In genomic region chr12:88578821-88579518, GRCh38 we compare ENCODE assay signal across 8 cellular contexts. TPM values are rescaled to one million over a fixed set of nuclear protein-coding genes. Genes with fewer than 3 reads are reported as not detected.
DNase-seq lines count a peak whose midpoint lies in the region; ATAC-seq and TF ChIP-seq lines count a peak whose summit lies in the region.

No MANE protein-coding gene starts in this region.

- H3K4me3 Mint-ChIP-seq in activated T-cell treated with anti-CD3 and anti-CD28 coated beads, Interleukin-2, amount 50 U/mL, for 24 hours: no peak overlapping the region

- H3K27ac Mint-ChIP-seq in activated T-cell treated with anti-CD3 and anti-CD28 coated beads, Interleukin-2, amount 50 U/mL, for 24 hours: no peak overlapping the region

- H3K27ac ChIP-seq in parathyroid adenoma: no peak overlapping the region

- H3K4me2 ChIP-seq in parathyroid adenoma (ENCODE audit: low read length): peak overlapping the region; percentile 92

- H3K27me3 Mint-ChIP-seq in activated T-cell treated with anti-CD3 and anti-CD28 coated beads, Interleukin-2, amount 50 U/mL, for 24 hours: peaks cover 69% of the 10 kb centered on the region

- H3K36me3 Mint-ChIP-seq in activated T-cell treated with anti-CD3 and anti-CD28 coated beads, Interleukin-2, amount 50 U/mL, for 24 hours (ENCODE audit: low read depth): no peaks in the 10 kb centered on the region

- no peaks in the 10 kb centered on the region for H3K79me2 ChIP-seq in parathyroid adenoma

- peak overlapping the region; percentile 73 for H2AFZ ChIP-seq in parathyroid adenoma

- H3K36me3 ChIP-seq in parathyroid adenoma (ENCODE audit: control insufficient read depth, insufficient read depth, low read length): no peaks in the 10 kb centered on the region

- H3K9me3 ChIP-seq in parathyroid adenoma (ENCODE audit: control insufficient read depth, low read length): no peaks in the 10 kb centered on the region

- DNase-seq in COLO668 (lab: John Stamatoyannopoulos, UW; ENCODE audit: unreplicated experiment) (peak; percentile 65), LNCaP clone FGC (ENCODE audit: low read depth) (no peak), SK-MEL-5 (ENCODE audit: low read depth, low spot score) (peak; percentile 67), fibroblast of peridontal ligament (ENCODE audit: extremely low read depth) (peak; percentile 53), germinal center (ENCODE audit: low spot score) (no peak)
- no peak for DNase-seq in activated T-cell treated with anti-CD3 and anti-CD28 coated beads, Interleukin-2, amount 50 U/mL, for 24 hours

- TF ChIP-seq CTCF in LNCaP clone FGC (IDR thresholded peaks at IDR 0.05; ENCODE audit: control insufficient read depth, extremely low read depth, insufficient read depth) (peak; percentile 20; the same call in 1 of the 2 replicates), parathyroid adenoma (IDR thresholded peaks at IDR 0.05) (no peak)

- H3K4me3 ChIP-seq in LNCaP clone FGC (ENCODE audit: low read depth, low read length) (peak overlapping the region; percentile 67), parathyroid adenoma (ENCODE audit: low read depth, low read length) (peak overlapping the region; percentile 53)

- no peaks in the 10 kb centered on the region for H3K9me3 Mint-ChIP-seq in activated T-cell treated with anti-CD3 and anti-CD28 coated beads, Interleukin-2, amount 50 U/mL, for 24 hours

- no peaks in the 10 kb centered on the region for H3K4me1 ChIP-seq in parathyroid adenoma

- no peak overlapping the region for H3K9ac ChIP-seq in parathyroid adenoma

- H3K4me1 Mint-ChIP-seq in activated T-cell treated with anti-CD3 and anti-CD28 coated beads, Interleukin-2, amount 50 U/mL, for 24 hours (ENCODE audit: low read depth): peaks cover 11% of the 10 kb centered on the region

- in situ Hi-C loops in SK-MEL-5 (cut with HindIII; ENCODE audit: low pct_unique_long_range_greater_than_20kb, low sequenced_read_pairs): no loop called here

- ATAC-seq in HG02884 (IDR thresholded peaks at IDR 0.05; ENCODE audit: unreplicated experiment): no peak

- no peaks in the 10 kb centered on the region for H3K27me3 ChIP-seq in parathyroid adenoma (ENCODE audit: control insufficient read depth, insufficient read depth, low read length)

RNA-seq across cellular contexts. Expression of gene KITLG, which starts 1.3 kb away (rescaled TPM):
- total RNA-seq in SK-MEL-5 (2014; rRNA removed; shearing (Covaris generic)): 10.3 and 12.5 TPM in 2 replicates
- 4.6 and 6.1 TPM in 2 replicates for polyA plus RNA-seq in SK-MEL-5 (2015; cell fraction: cytosol; rRNA removed)
- polyA plus RNA-seq in SK-MEL-5 (2015; cell fraction: nucleus; rRNA removed): 3.7 and 4.8 TPM in 2 replicates

Comparison
In these comparisons a context has a peak if more than half of its experiments do, and no peak if none do; other contexts are left out.
1. DNase-seq: peak in COLO668 (single experiment), SK-MEL-5 (single experiment) and fibroblast of peridontal ligament (single experiment); none in LNCaP clone FGC (single experiment), germinal center (single experiment) and activated T-cell treated with anti-CD3 and anti-CD28 coated beads, Interleukin-2, amount 50 U/mL, for 24 hours (single experiment).